Comparison of ENCODE assay signal across 24 cellular contexts in genomic region chr22:17966403-17966717, GRCh38. TPM values are rescaled to one million over a fixed set of nuclear protein-coding genes. Genes with fewer than 3 reads are reported as not detected.
DNase-seq lines count a peak whose midpoint lies in the region; ATAC-seq, FAIRE-seq and TF ChIP-seq lines count a peak whose summit lies in the region.
"Had no signal": no experiment of that assay in that cellular context is flagged by ENCODE, and none has a peak within 500 bp of the region (broad histone marks: within the 10 kb centered on the region; RNA-seq: fewer than 3 reads in every experiment).

No MANE protein-coding gene starts in this region.

- TF ChIP-seq EP300 in Ishikawa (IDR thresholded peaks at IDR 0.05; ENCODE audit: borderline replicate concordance) (peak; percentile 77), K562 (IDR thresholded peaks at IDR 0.05; ENCODE audit: low read length) (no peak)

- no peaks in the 10 kb centered on the region for H3K9me3 Mint-ChIP-seq in mesothelial cell of epicardium

- H4K20me1 ChIP-seq in K562 (replicated peaks; ENCODE audit: control insufficient read depth, insufficient read depth, low read length), result peaks cover 35% of the 10 kb centered on the region; the same call in 1 of the 2 replicates

- H3K36me3 ChIP-seq in K562 (ENCODE audit: control insufficient read depth, insufficient read depth, low read length), result no peaks in the 10 kb centered on the region
- H3K36me3 ChIP-seq: brain microvascular endothelial cell, tibial nerve had no signal

- H3K4me3 ChIP-seq in K562, result no peak overlapping the region
- H3K4me3 ChIP-seq: PC-9, tibial nerve had no signal

- no peak overlapping the region for H3K4me2 ChIP-seq in K562 (ENCODE audit: insufficient read depth, low read length)
- H3K4me2 ChIP-seq: PC-9 had no signal

- H3K27ac Mint-ChIP-seq in mesothelial cell of epicardium, result peak overlapping the region; percentile 14

- no peak overlapping the region for H3K4me3 Mint-ChIP-seq in mesothelial cell of epicardium

- in situ Hi-C loops in K562 (cut with MboI), result no loop called here

- peaks cover 20 to 22% of the 10 kb centered on the region in 2 experiments for H3K4me1 ChIP-seq in K562 (replicated peaks in 1 of 2; ENCODE audit: control insufficient read depth in 2 of 2, insufficient read depth in 2 of 2, low read length in 2 of 2)

- CTCF ChIA-PET in K562 (lab: Yijun Ruan, JAX; ENCODE audit: low intra/inter-chr PET ratio), result no interaction called here

- POLR2A ChIA-PET in K562 (lab: Yijun Ruan, JAX), result interaction anchor here (0.8 to 1.7 kb wide), 2 partner anchors 8 to 19 kb away, joined by 3 to 5 read pairs; no protein-coding TSS in a partner anchor

- no peak overlapping the region for H2AFZ ChIP-seq in K562 (ENCODE audit: low read depth, low read length)
- H2AFZ ChIP-seq: PC-9 had no signal

- no peaks in the 10 kb centered on the region for H3K9me3 ChIP-seq in K562 (replicated peaks; ENCODE audit: control insufficient read depth, insufficient read depth, low read depth, low read length)
- H3K9me3 ChIP-seq: tibial nerve had no signal

- no peaks in the 10 kb centered on the region for H3K27me3 ChIP-seq in K562 (ENCODE audit: control insufficient read depth in 2 of 2, insufficient read depth in 2 of 2, low read length in 2 of 2)
- H3K27me3 ChIP-seq: brain microvascular endothelial cell, tibial nerve had no signal

- 32% methylated on average over 2 of the region's 2 CpGs for WGBS in K562 (ENCODE audit: insufficient coverage, low coverage, missing lambda C conversion rate)

- DNase-seq in K562 (ENCODE audit: extremely low read depth in 1 of 4, low spot score in 3 of 4), result no peak
- no peak for DNase-seq in mesothelial cell of epicardium (ENCODE audit: low spot score in 2 of 2, unreplicated experiment in 2 of 2)
- no peak for DNase-seq in stimulated activated CD4-positive, alpha-beta T cell treated with anti-CD3 and anti-CD28 coated beads, Interleukin-4, amount 100 ng/mL, for 4 hours
- DNase-seq in DMS53 (lab: John Stamatoyannopoulos, UW), result no peak
- DNase-seq: activated CD4-positive, alpha-beta T cell treated with anti-CD3 and anti-CD28 coated beads, Interleukin-2, amount 50 U/mL, for 48 hours; activated effector memory CD4-positive, alpha-beta T cell treated with Interleukin-2 at 50 U/mL for 16 hours; AML-193; brain microvascular endothelial cell; Calu3; left cardiac atrium; NCI-H1105 treated with DMSO at 0.1 percent for 48 hours; NCI-H2081; NCI-H446; PC-9; SIG-M5; small intestine; stimulated activated CD4-positive, alpha-beta T cell treated with anti-CD3 and anti-CD28 coated beads, Interleukin-2, amount 100 ng/mL, for 24 hours; stimulated activated naive CD4-positive, alpha-beta T cell treated with Interleukin-2 at 50 U/mL for 16 hours had no signal

- ATAC-seq in K562 (no peak), HG03039 (IDR thresholded peaks at IDR 0.05; ENCODE audit: unreplicated experiment) (no peak)
- ATAC-seq: left cardiac atrium had no signal

- H3K4me1 Mint-ChIP-seq in mesothelial cell of epicardium, result peaks cover 40% of the 10 kb centered on the region

- TF ChIP-seq CTCF in K562 (IDR thresholded peaks at IDR 0.05 in 2 of 3, conservative IDR thresholded peaks at IDR 0.05 in 1 of 3; ENCODE audit: insufficient read depth in 2 of 3, low read depth in 1 of 3, low read length in 3 of 3) (no peak), mesothelial cell of epicardium (IDR thresholded peaks at IDR 0.05; ENCODE audit: unreplicated experiment) (no peak)

- TF ChIP-seq RAD21 in Ishikawa (IDR thresholded peaks at IDR 0.05; ENCODE audit: low read depth) (no peak), K562 (CRISPR knock-in tag; conservative IDR thresholded peaks at IDR 0.05 in 1 of 2, IDR thresholded peaks at IDR 0.05 in 1 of 2) (no peak)

- H3K36me3 Mint-ChIP-seq in mesothelial cell of epicardium, result no peaks in the 10 kb centered on the region

- no peak for TF ChIP-seq POLR2A in K562 (conservative IDR thresholded peaks at IDR 0.05)

- intact Hi-C loops in K562 (cut with micrococcal nuclease), result no loop called here

- no peaks in the 10 kb centered on the region for H3K27me3 Mint-ChIP-seq in mesothelial cell of epicardium (ENCODE audit: low read depth)

- H3K79me2 ChIP-seq in K562 (ENCODE audit: control insufficient read depth, insufficient read depth, low read length), result peaks cover 23% of the 10 kb centered on the region

- no TSS peak for BruUV-seq in K562 (replicated peaks; lab: Mats Ljungman, UMichigan)

- peaks cover 4% of the 10 kb centered on the region for H3K9me1 ChIP-seq in K562 (ENCODE audit: control insufficient read depth, insufficient read depth, low read length)

- no peak overlapping the region for H3K27ac ChIP-seq in K562 (ENCODE audit: extremely low read depth, low read depth, low read length)
- peak overlapping the region; percentile 64 for H3K27ac ChIP-seq in temporal lobe (ENCODE audit: low read depth, low read length)
- H3K27ac ChIP-seq: brain microvascular endothelial cell, PC-9 had no signal

- peak overlapping the region in 1 of 2 experiments; percentile 27; a peak in 1 of 4 replicates for H3K9ac ChIP-seq in K562 (ENCODE audit: insufficient read depth in 1 of 2, low read depth in 2 of 2, low read length in 2 of 2)

- peak; percentile 42 for FAIRE-seq in K562 (lab: Jason Lieb, UNC)
- FAIRE-seq: colon, endometrium, small intestine had no signal

TF ChIP-seq in Ishikawa, 13 proteins besides CTCF, POLR2A, EP300 and RAD21:
- TF ChIP-seq USF1 (IDR thresholded peaks at IDR 0.05) (no peak), NFIC (IDR thresholded peaks at IDR 0.05) (peak; percentile 21; the same call in 1 of the 2 replicates), TCF12 (IDR thresholded peaks at IDR 0.05; ENCODE audit: low read depth) (peak; percentile 64), FOXM1 (IDR thresholded peaks at IDR 0.05; ENCODE audit: borderline replicate concordance, low read depth) (no peak), TEAD4 (IDR thresholded peaks at IDR 0.05) (peak; percentile 76)

TF ChIP-seq in K562, 482 proteins besides CTCF, POLR2A, EP300 and RAD21:
- TF ChIP-seq ESRRA (IDR thresholded peaks at IDR 0.05; ENCODE audit: borderline replicate concordance, low read depth) (no peak), KDM2B (CRISPR knock-in tag; IDR thresholded peaks at IDR 0.05) (no peak)

RNA-seq across cellular contexts. Expression of gene MICAL3, which starts 58.0 kb away (rescaled TPM):
- total RNA-seq in K562 (2011; cell fraction: chromatin; rRNA removed; ENCODE audit: low replicate concordance), result 186 and 197 TPM in 2 replicates
- total RNA-seq in K562 (2011; cell fraction: nucleolus; rRNA removed), result 71.9 and 74.6 TPM in 2 replicates
- total RNA-seq in K562 (2011; cell fraction: nucleoplasm; rRNA removed), result 116 and 129 TPM in 2 replicates
- 9.5 and 14.0 TPM in 2 replicates for total RNA-seq in K562 (2014; rRNA removed)
- total RNA-seq in K562 (2014; rRNA removed; fragmentation: Illumina TruSeq; extraction: Trizol), result 15.7 and 17.8 TPM in 2 replicates
- 9.3 and 10.3 TPM in 2 replicates for total RNA-seq in K562 (2015; rRNA removed; fragmentation: Illumina TruSeq; extraction: Trizol)
- total RNA-seq in K562 (2021), result 32.1 and 36.0 TPM in 2 replicates
- polyA plus RNA-seq in K562 (2011; rRNA removed), result 12.3 and 14.2 TPM in 2 replicates
- polyA plus RNA-seq in K562 (2011; cell fraction: cytosol; rRNA removed), result 5.0 and 6.0 TPM in 2 replicates
- 39.1 and 45.0 TPM in 2 replicates for polyA plus RNA-seq in K562 (2011; cell fraction: nucleus; rRNA removed)
- 16.9 and 18.8 TPM in 2 replicates for polyA plus RNA-seq in K562 (2012)
- 22.3 and 27.0 TPM in 2 replicates for polyA plus RNA-seq in K562 (2014; fragmentation: Illumina TruSeq; extraction: Trizol)
- under 1 TPM; 0.53 to 0.56 TPM for polyA plus RNA-seq in K562 (2014; fragmentation: Nextera tagmentation; extraction: Ambion mirVana)
- 13.9 and 15.2 TPM in 2 replicates for polyA plus RNA-seq in K562 (2014; rRNA removed)
- 30.0 and 32.4 TPM in 2 replicates for polyA minus RNA-seq in K562 (2011; rRNA and poly(A)+ RNA removed)
- polyA minus RNA-seq in K562 (2011; cell fraction: cytosol; rRNA and poly(A)+ RNA removed), result 14.7 and 15.1 TPM in 2 replicates
- 25.6 and 42.9 TPM in 2 replicates for polyA minus RNA-seq in K562 (2011; cell fraction: nucleus; rRNA and poly(A)+ RNA removed)
- total RNA-seq in mesothelial cell of epicardium, result 94.2 to 103 TPM (median 95.0 TPM) in 3 replicates
- total RNA-seq in temporal lobe, result 56.5 TPM
